In the genomic region with DNA sequence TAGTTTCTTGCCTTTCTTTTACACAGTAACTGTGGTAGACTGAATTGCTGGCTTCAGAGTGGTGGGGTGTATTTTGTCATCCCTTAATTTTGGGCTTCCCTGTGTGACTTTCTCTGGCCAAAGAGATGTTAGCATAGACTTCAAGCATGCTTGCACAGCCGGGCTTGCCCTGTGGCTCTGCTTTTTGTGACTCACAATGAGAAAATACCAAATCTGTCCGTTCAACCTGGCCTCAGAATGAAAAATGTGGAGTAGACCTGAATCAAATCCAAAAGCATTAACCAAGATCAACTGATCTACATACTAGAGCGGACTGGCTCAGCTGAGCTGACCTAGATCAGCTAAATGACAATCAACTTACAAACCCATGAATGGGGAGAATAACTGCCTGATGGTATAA, we compare ENCODE assay signal across 21 cellular contexts. TPM values are rescaled to one million over a fixed set of nuclear protein-coding genes. Genes with fewer than 3 reads are reported as not detected.
"Had no signal": no experiment of that assay in that cellular context is flagged by ENCODE, and none has a peak within 500 bp of the region (broad histone marks: within the 10 kb centered on the region; RNA-seq: fewer than 3 reads in every experiment).

No MANE protein-coding gene starts in this region.

- H3K27me3 ChIP-seq: colonic mucosa, heart left ventricle, ovary, stomach, transverse colon had no signal

- H3K4me1 ChIP-seq: colonic mucosa, heart left ventricle, stomach, transverse colon had no signal

- H3K4me1 Mint-ChIP-seq: endodermal cell; naive thymus-derived CD8-positive, alpha-beta T cell; neural crest cell had no signal

- ATAC-seq: heart left ventricle; mucosa of descending colon; naive thymus-derived CD8-positive, alpha-beta T cell; right cardiac atrium had no signal

- DNase-seq: colonic mucosa; effector CD4-positive, alpha-beta T cell; endodermal cell; heart left ventricle; hippocampal formation; mucosa of descending colon; naive thymus-derived CD8-positive, alpha-beta T cell; nucleus accumbens; ovary; right cardiac atrium; small intestine; stimulated activated CD4-positive, alpha-beta T cell treated with anti-CD3 and anti-CD28 coated beads, Interleukin-12 subunit alpha, Interleukin-12 subunit beta, amount 100 ng/mL, for 4 hours; stimulated activated naive CD4-positive, alpha-beta T cell; stomach; substantia nigra; transverse colon had no signal

- H3K27ac Mint-ChIP-seq: endodermal cell; naive thymus-derived CD8-positive, alpha-beta T cell had no signal

- FAIRE-seq: endothelial cell of umbilical vein, frontal cortex, small intestine had no signal

- H3K36me3 Mint-ChIP-seq: naive thymus-derived CD8-positive, alpha-beta T cell had no signal

- H3K4me3 ChIP-seq: colonic mucosa, heart left ventricle, mucosa of descending colon, ovary, stomach, thoracic aorta, transverse colon had no signal

- H3K27ac ChIP-seq: colonic mucosa, heart left ventricle, ovary, stomach, thoracic aorta, transverse colon had no signal

- H3K36me3 ChIP-seq: colonic mucosa, heart left ventricle, ovary, stomach, thoracic aorta, transverse colon had no signal

- H3K9me3 ChIP-seq: colonic mucosa, mucosa of descending colon, ovary, transverse colon had no signal

- H3K4me3 Mint-ChIP-seq: endodermal cell; naive thymus-derived CD8-positive, alpha-beta T cell; neural crest cell had no signal

RNA-seq across cellular contexts. Expression of gene PLAAT1, which starts 51.4 kb away (rescaled TPM):
- total RNA-seq: colonic mucosa; fibroblast of lung; naive thymus-derived CD8-positive, alpha-beta T cell; thoracic aorta; transverse colon had no signal
